Comparison of ENCODE assay signal across 1 cellular context in genomic region chr20:15917333-15917732, GRCh38.
TF ChIP-seq lines count a peak whose summit lies in the region.

No MANE protein-coding gene starts in this region.

TF ChIP-seq in H1, 55 proteins besides CTCF, POLR2A, EP300 and RAD21 (continued from another document):
- no peak for TF ChIP-seq CBX8 (IDR thresholded peaks at IDR 0.05; ENCODE audit: borderline replicate concordance, low read depth, low read length)
- TF ChIP-seq, protein P1, sequence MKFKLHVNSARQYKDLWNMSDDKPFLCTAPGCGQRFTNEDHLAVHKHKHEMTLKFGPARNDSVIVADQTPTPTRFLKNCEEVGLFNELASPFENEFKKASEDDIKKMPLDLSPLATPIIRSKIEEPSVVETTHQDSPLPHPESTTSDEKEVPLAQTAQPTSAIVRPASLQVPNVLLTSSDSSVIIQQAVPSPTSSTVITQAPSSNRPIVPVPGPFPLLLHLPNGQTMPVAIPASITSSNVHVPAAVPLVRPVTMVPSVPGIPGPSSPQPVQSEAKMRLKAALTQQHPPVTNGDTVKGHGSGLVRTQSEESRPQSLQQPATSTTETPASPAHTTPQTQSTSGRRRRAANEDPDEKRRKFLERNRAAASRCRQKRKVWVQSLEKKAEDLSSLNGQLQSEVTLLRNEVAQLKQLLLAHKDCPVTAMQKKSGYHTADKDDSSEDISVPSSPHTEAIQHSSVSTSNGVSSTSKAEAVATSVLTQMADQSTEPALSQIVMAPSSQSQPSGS (IDR thresholded peaks at IDR 0.05; ENCODE audit: low read length), result no peak
